In the genomic region with DNA sequence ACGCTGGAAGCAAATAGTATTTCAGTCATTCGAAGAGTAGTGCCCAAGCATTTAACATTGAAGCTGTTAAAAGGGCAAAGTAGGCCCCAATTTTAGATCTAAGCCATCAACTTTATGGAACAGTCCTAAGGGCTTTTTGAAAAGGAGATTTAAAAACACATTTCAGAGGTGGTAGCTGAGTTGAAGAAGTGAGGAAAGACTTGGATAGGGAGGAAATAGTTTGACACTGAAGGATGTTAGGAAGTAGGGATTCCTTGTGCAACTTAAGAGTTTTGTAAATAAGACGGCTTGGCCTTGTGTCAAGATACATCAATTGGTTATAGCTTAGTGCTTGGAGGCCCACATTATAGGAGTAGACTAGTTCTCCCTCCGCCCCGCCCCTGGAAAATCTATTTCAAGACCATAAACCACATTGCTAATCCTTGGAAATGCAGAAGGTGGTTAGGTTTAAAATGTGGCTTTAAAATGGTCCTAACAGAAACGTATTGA, we compare ENCODE assay signal across 8 cellular contexts. TPM values are rescaled to one million over a fixed set of nuclear protein-coding genes. Genes with fewer than 3 reads are reported as not detected.
DNase-seq lines count a peak whose midpoint lies in the region; ATAC-seq and TF ChIP-seq lines count a peak whose summit lies in the region.

No MANE protein-coding gene starts in this region.

- H2AFZ ChIP-seq in PC-9: peak overlapping the region; percentile 87

- peak overlapping the region; percentile 84 for H3K4me3 ChIP-seq in PC-9

- H3K27ac ChIP-seq in PC-9: peak overlapping the region; percentile 22

- no peaks in the 10 kb centered on the region for H3K9me3 ChIP-seq in PC-9 (ENCODE audit: insufficient read depth, low read depth)

- CTCF ChIA-PET in PC-9 (lab: Charles Lee): interaction anchor here (0.6 to 2.7 kb wide), 3 partner anchors 8 to 44 kb away, joined by 3 to 23 read pairs (median 4); no protein-coding TSS in a partner anchor

- no peak for TF ChIP-seq CTCF in PC-9 (conservative IDR thresholded peaks at IDR 0.05)

- peaks cover 48% of the 10 kb centered on the region for H3F3A ChIP-seq in PC-9 (ENCODE audit: insufficient read depth, low read depth)

- no peaks in the 10 kb centered on the region for H3K9me2 ChIP-seq in PC-9 (ENCODE audit: insufficient read depth)

- H3K4me1 ChIP-seq in PC-9 (replicated peaks; ENCODE audit: insufficient read depth): peaks cover 26% of the 10 kb centered on the region

- H4K20me1 ChIP-seq in PC-9 (ENCODE audit: insufficient read depth): no peaks in the 10 kb centered on the region

- BruUV-seq in PC-9 (replicated peaks; lab: Mats Ljungman, UMichigan): TSS peak; percentile 56

- POLR2A ChIA-PET in PC-9 (lab: Charles Lee; ENCODE audit: unreplicated experiment): interaction anchor here (0.6 to 0.7 kb wide), 5 partner anchors 15 to 432 kb away, joined by 3 to 27 read pairs (median 4); no protein-coding TSS in a partner anchor

- no peaks in the 10 kb centered on the region for H3K27me3 ChIP-seq in PC-9 (ENCODE audit: insufficient read depth, low read depth)

- DNase-seq in Ammon's horn (ENCODE audit: low spot score) (peak; percentile 14), H4 (ENCODE audit: low spot score) (peak; percentile 40), PC-9 (no peak), dermis blood vessel endothelial cell (peak; percentile 30), myocyte (ENCODE audit: low read depth) (peak; percentile 78)
- DNase-seq in stimulated activated naive CD4-positive, alpha-beta T cell (lab: John Stamatoyannopoulos, UW): no peak
- no peak for DNase-seq in activated effector memory CD4-positive, alpha-beta T cell treated with Interleukin-2 at 50 U/mL for 16 hours

- H3K79me2 ChIP-seq in PC-9 (ENCODE audit: low read depth): peaks cover 38% of the 10 kb centered on the region

- peak overlapping the region; percentile 79 for H3K4me2 ChIP-seq in PC-9

- ATAC-seq in HG03432 (IDR thresholded peaks at IDR 0.05; ENCODE audit: unreplicated experiment): no peak

- intact Hi-C loops in PC-9 (cut with micrococcal nuclease; ENCODE audit: unreplicated experiment): loop anchor here (5.0 kb wide), 1 partner anchor 70 kb away; no protein-coding TSS in a partner anchor

- H3K36me3 ChIP-seq in PC-9 (ENCODE audit: low read depth): peaks cover 11% of the 10 kb centered on the region; the same call in 1 of the 2 replicates

RNA-seq across cellular contexts. Expression of gene TUBA1B, which starts 0.8 kb away (rescaled TPM):
- 3,840 and 4,099 TPM in 2 replicates for total RNA-seq in H4 (2014; rRNA removed; shearing (Covaris generic))
- total RNA-seq in PC-9 (2021) (930 and 1,061 TPM in 2 replicates), dermis blood vessel endothelial cell (1,075 and 1,939 TPM in 2 replicates), myocyte (1,860 and 2,094 TPM in 2 replicates)
- polyA plus RNA-seq in myocyte (2012): 1,240 TPM

RNA-seq across cellular contexts. Expression of gene LMBR1L, which starts 21.4 kb away (rescaled TPM):
- total RNA-seq in H4 (2014; rRNA removed; shearing (Covaris generic)): 10.6 and 27.3 TPM in 2 replicates
- total RNA-seq in PC-9 (2021): 53.9 and 63.3 TPM in 2 replicates
- 101 and 122 TPM in 2 replicates for total RNA-seq in dermis blood vessel endothelial cell
- total RNA-seq in myocyte: 27.0 and 27.5 TPM in 2 replicates
- 33.6 TPM for polyA plus RNA-seq in myocyte (2012)

RNA-seq across cellular contexts. Expression of gene DHH, which starts 37.4 kb away (rescaled TPM):
- 0.02 TPM in 1 of 2 replicates, not detected in the other for total RNA-seq in H4 (2014; rRNA removed; shearing (Covaris generic))
- 0.13 and 0.28 TPM in 2 replicates for total RNA-seq in PC-9 (2021)
- total RNA-seq in dermis blood vessel endothelial cell: 1.2 and 3.7 TPM in 2 replicates
- total RNA-seq in myocyte: 0.21 and 0.27 TPM in 2 replicates
- polyA plus RNA-seq in myocyte (2012): 0.05 TPM

RNA-seq across cellular contexts. Expression of gene TUBA1A, which starts 56.9 kb away (rescaled TPM):
- 403 and 523 TPM in 2 replicates for total RNA-seq in H4 (2014; rRNA removed; shearing (Covaris generic))
- total RNA-seq in PC-9 (2021) (14.1 and 14.2 TPM in 2 replicates), dermis blood vessel endothelial cell (642 and 821 TPM in 2 replicates), myocyte (2,694 and 2,699 TPM in 2 replicates)
- polyA plus RNA-seq in myocyte (2012): 1,950 TPM

Comparison
In these comparisons a context has a peak if more than half of its experiments do, and no peak if none do; other contexts are left out.
1. DNase-seq: peak in Ammon's horn (single experiment), H4 (single experiment), dermis blood vessel endothelial cell (single experiment) and myocyte (single experiment); none in PC-9 (0 of 2), stimulated activated naive CD4-positive, alpha-beta T cell (0 of 6) and activated effector memory CD4-positive, alpha-beta T cell treated with Interleukin-2 at 50 U/mL for 16 hours (single experiment).